In the genomic region with DNA sequence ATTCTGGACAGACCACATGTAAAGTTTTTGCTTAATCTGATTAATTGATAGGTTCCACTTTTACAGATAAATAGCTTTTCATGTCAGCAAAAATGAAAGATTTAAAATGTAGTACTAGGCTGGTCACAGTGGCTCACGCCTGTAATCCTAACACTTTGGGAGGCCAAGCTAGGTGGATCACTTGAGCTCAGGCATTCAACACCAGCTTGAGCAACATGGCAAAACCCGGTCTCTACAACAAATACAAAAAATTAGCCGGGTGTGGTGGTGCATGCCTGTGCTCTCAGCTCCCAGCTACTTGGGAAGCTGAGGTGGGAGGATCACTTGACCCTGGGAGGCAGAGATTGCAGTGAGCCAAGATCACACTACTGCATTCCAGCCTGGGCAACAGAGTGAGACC, we compare ENCODE assay signal across 16 cellular contexts. TPM values are rescaled to one million over a fixed set of nuclear protein-coding genes. Genes with fewer than 3 reads are reported as not detected.
DNase-seq lines count a peak whose midpoint lies in the region; ATAC-seq lines count a peak whose summit lies in the region.
"Had no signal": no experiment of that assay in that cellular context is flagged by ENCODE, and none has a peak within 500 bp of the region (broad histone marks: within the 10 kb centered on the region; RNA-seq: fewer than 3 reads in every experiment).

No MANE protein-coding gene starts in this region.

- peak; percentile 28 to 68 for DNase-seq in NCI-H524 (lab: John Stamatoyannopoulos, UW)
- DNase-seq in NCI-H524 treated with DMSO at 0.1 percent for 48 hours (lab: John Stamatoyannopoulos, UW), result no peak
- peak; percentile 2 for DNase-seq in G401 (ENCODE audit: low spot score)
- peak; percentile 9 for DNase-seq in cerebellar cortex (ENCODE audit: low spot score)
- DNase-seq in posterior vena cava (ENCODE audit: low spot score), result peak; percentile 35
- DNase-seq in NCI-H146 treated with DMSO at 0.1 percent for 48 hours (lab: John Stamatoyannopoulos, UW; ENCODE audit: unreplicated experiment), result no peak
- DNase-seq: Caco-2; CD4-positive, CD25-positive, alpha-beta regulatory T cell; CD8-positive, alpha-beta T cell; DMS153; DND-41; GDM1; GOT3; HFFc6 had no signal

- in situ Hi-C loops in G401 (cut with HindIII; ENCODE audit: low sequenced_read_pairs), result no loop called here

- ATAC-seq in HG03571 (IDR thresholded peaks at IDR 0.05; ENCODE audit: unreplicated experiment), result no peak
- ATAC-seq: CD8-positive, alpha-beta T cell; GM12878 had no signal

- intact Hi-C loops in posterior vena cava (cut with DNase I), result no loop called here

RNA-seq across cellular contexts. Expression of gene MAPK3, which starts 25.1 kb away (rescaled TPM):
- 34.6 and 37.0 TPM in 2 replicates for total RNA-seq in G401 (2014; rRNA removed; shearing (Covaris generic))
- total RNA-seq in posterior vena cava, result 10 to 100 TPM; 77.9 to 84.2 TPM

RNA-seq across cellular contexts. Expression of gene GDPD3, which starts 34.8 kb away (rescaled TPM):
- 0.12 TPM in 1 of 2 replicates, not detected in the other for total RNA-seq in G401 (2014; rRNA removed; shearing (Covaris generic))
- total RNA-seq in posterior vena cava, result 1 to 10 TPM; 3.7 to 4.0 TPM

RNA-seq across cellular contexts. Expression of gene CORO1A, which starts 35.3 kb away (rescaled TPM):
- total RNA-seq in G401 (2014; rRNA removed; shearing (Covaris generic)), result 35.9 and 41.8 TPM in 2 replicates
- total RNA-seq in posterior vena cava, result 10 to 100 TPM; 38.1 to 49.8 TPM

RNA-seq across cellular contexts. Expression of gene BOLA2B, which starts 45.4 kb away (rescaled TPM):
- 39.0 and 103 TPM in 2 replicates for total RNA-seq in G401 (2014; rRNA removed; shearing (Covaris generic))
- 10 to 100 TPM; 58.8 to 60.0 TPM for total RNA-seq in posterior vena cava

RNA-seq across cellular contexts. Expression of gene SLX1A, which starts 45.6 kb away (rescaled TPM):
- 57.9 and 108 TPM in 2 replicates for total RNA-seq in G401 (2014; rRNA removed; shearing (Covaris generic))
- 10 to 100 TPM; 19.8 to 21.5 TPM for total RNA-seq in posterior vena cava

Comparison
In these comparisons a context has a peak if more than half of its experiments do, and no peak if none do; other contexts are left out.
1. DNase-seq: peak in NCI-H524 (2 of 2), G401 (single experiment), cerebellar cortex (single experiment) and posterior vena cava (single experiment); none in NCI-H524 treated with DMSO at 0.1 percent for 48 hours (single experiment) and NCI-H146 treated with DMSO at 0.1 percent for 48 hours (single experiment).